1 cellular context compared by ENCODE assay signal in the genomic region with DNA sequence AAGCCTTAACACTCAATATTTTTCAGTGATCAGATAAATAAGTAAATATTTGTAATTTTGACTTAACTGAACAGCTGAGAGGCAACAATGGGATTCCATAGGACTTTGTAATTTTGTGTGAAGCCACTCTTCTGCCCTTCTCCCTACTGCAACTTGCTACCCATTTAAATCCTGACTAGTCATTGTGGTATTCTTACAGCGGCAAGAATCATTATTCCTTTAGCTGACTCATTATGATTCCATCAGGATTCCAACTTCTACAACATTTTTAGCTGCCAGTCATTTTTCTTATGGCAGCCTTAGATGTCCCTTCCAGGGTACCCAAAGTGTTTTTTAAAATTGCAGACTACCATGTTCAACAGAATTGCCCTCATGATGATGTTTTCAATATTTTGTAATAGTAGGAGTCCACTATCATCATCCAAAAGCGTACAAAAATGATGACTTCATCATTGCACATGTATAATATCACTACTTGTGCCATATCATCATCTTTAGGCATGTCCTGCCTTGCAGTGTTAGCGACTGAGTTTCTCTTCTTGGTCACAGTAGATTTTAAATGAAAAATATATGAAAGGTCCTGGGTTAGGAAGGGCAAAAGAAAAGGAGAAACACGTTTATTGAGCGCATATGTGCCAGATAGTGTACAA.
A peak's percentile ranks its signal among the peaks of the same experiment; 100 is the strongest.
TF ChIP-seq lines count a peak whose summit lies in the region.

No MANE protein-coding gene starts in this region.

TF ChIP-seq in HepG2, 621 proteins besides CTCF, POLR2A, EP300 and RAD21 (continued from another document):
- TF ChIP-seq ATF7 (IDR thresholded peaks at IDR 0.05) = 0 out of 2 replicates have a peak, but pooled peaks have one; percentile 5
- no peak for TF ChIP-seq ATF7 (CRISPR knock-in tag; IDR thresholded peaks at IDR 0.05)
- TF ChIP-seq ARID2 (CRISPR knock-in tag; IDR thresholded peaks at IDR 0.05; ENCODE audit: borderline replicate concordance) = no peak
